29 cellular contexts compared by ENCODE assay signal in genomic region chr5:144511581-144512072, GRCh38.
"Had no signal": no experiment of that assay in that cellular context is flagged by ENCODE, and none has a peak within 500 bp of the region (broad histone marks: within the 10 kb centered on the region; RNA-seq: fewer than 3 reads in every experiment).

No MANE protein-coding gene starts in this region.

- H3K4me1 Mint-ChIP-seq: activated CD4-positive, alpha-beta T cell treated with anti-CD3 and anti-CD28 coated beads, Interleukin-2, amount 10 ng/mL, durations not matched to agents 24 days and 14 days; activated naive CD4-positive, alpha-beta T cell treated with anti-CD3 and anti-CD28 coated beads, Interleukin-2, amount 50 U/mL, for 24 hours; activated naive CD8-positive, alpha-beta T cell treated with anti-CD3 and anti-CD28 coated beads, Interleukin-2, amount 10 ng/mL, durations not matched to agents 7 days and 5 days had no signal

- DNase-seq: activated CD4-positive, alpha-beta T cell treated with anti-CD3 and anti-CD28 coated beads, Interleukin-2, amount 10 ng/mL, durations not matched to agents 24 days and 14 days; activated CD4-positive, alpha-beta T cell treated with anti-CD3 and anti-CD28 coated beads, Interleukin-2, amount 50 U/mL, for 4 hours; activated CD8-positive, alpha-beta T cell treated with anti-CD3 and anti-CD28 coated beads for 36 hours; activated gamma-delta T cell; activated naive CD4-positive, alpha-beta T cell treated with Interleukin-2 at 50 U/mL for 16 hours; activated naive CD8-positive, alpha-beta T cell treated with anti-CD3 and anti-CD28 coated beads, Interleukin-2, amount 10 ng/mL, durations not matched to agents 7 days and 5 days; activated T-cell treated with anti-CD3 and anti-CD28 coated beads, Interleukin-2, amount 50 U/mL, for 24 hours; NCI-H1092 treated with DMSO at 0.1 percent for 48 hours; NCI-H1436; NCI-H1694; NCI-H1930; NCI-H2081 treated with DMSO at 0.1 percent for 48 hours; NCI-H510A; NCI-H526; NCI-H748 treated with DMSO at 0.1 percent for 48 hours; NK-92 treated with Interleukin-12 subunit alpha and Interleukin-12 subunit beta, amount 100 ng/mL, for 24 hours; PC-3; Peyer's patch; RPMI8226; SHP77 treated with DMSO at 0.1 percent for 48 hours; SK-N-SH had no signal

- H3K4me3 Mint-ChIP-seq: activated CD4-positive, alpha-beta T cell treated with anti-CD3 and anti-CD28 coated beads, Interleukin-2, amount 10 ng/mL, durations not matched to agents 24 days and 14 days; activated CD8-positive, alpha-beta T cell treated with anti-CD3 and anti-CD28 coated beads for 36 hours; activated naive CD4-positive, alpha-beta T cell treated with anti-CD3 and anti-CD28 coated beads, Interleukin-2, amount 50 U/mL, for 24 hours; activated naive CD8-positive, alpha-beta T cell treated with anti-CD3 and anti-CD28 coated beads, Interleukin-2, amount 10 ng/mL, durations not matched to agents 7 days and 5 days; activated T-cell treated with anti-CD3 and anti-CD28 coated beads, Interleukin-2, amount 50 U/mL, for 24 hours; T-helper 1 cell treated with Interleukin-12 subunit alpha and Interleukin-12 subunit beta and Interleukin-4 antibody, amounts not matched to agents 30 μg/mL and 1 μg/mL, for 36 hours; T-helper 2 cell treated with Interferon-gamma antibody and Interleukin-4, amounts not matched to agents 5 μg/mL and 100 μg/mL, for 36 hours had no signal

- H3K27ac Mint-ChIP-seq: activated CD4-positive, alpha-beta T cell treated with anti-CD3 and anti-CD28 coated beads, Interleukin-2, amount 10 ng/mL, durations not matched to agents 24 days and 14 days; activated CD8-positive, alpha-beta T cell treated with anti-CD3 and anti-CD28 coated beads for 36 hours; activated naive CD4-positive, alpha-beta T cell treated with anti-CD3 and anti-CD28 coated beads, Interleukin-2, amount 50 U/mL, for 24 hours; activated naive CD8-positive, alpha-beta T cell treated with anti-CD3 and anti-CD28 coated beads, Interleukin-2, amount 10 ng/mL, durations not matched to agents 7 days and 5 days; activated T-cell treated with anti-CD3 and anti-CD28 coated beads, Interleukin-2, amount 50 U/mL, for 24 hours; activated T-helper 2 cell treated with anti-CD3 and anti-CD28 coated beads, Interferon-gamma antibody, Interleukin-2, Interleukin-4, amounts not matched to agents 10 μg/mL and 5 μg/mL and 100 μg/mL, durations not matched to agents 14 hours and 24 hours and 36 hours; T-helper 1 cell treated with Interleukin-12 subunit alpha and Interleukin-12 subunit beta and Interleukin-4 antibody, amounts not matched to agents 30 μg/mL and 1 μg/mL, for 36 hours; T-helper 2 cell treated with Interferon-gamma antibody and Interleukin-4, amounts not matched to agents 5 μg/mL and 100 μg/mL, for 36 hours had no signal

- H3K4me2 ChIP-seq: KMS-11, SK-N-SH had no signal

- H3K9me3 Mint-ChIP-seq: T-helper 2 cell treated with Interferon-gamma antibody and Interleukin-4, amounts not matched to agents 5 μg/mL and 100 μg/mL, for 36 hours had no signal

- H3K9ac ChIP-seq: KMS-11, SK-N-SH had no signal

- H3K4me1 ChIP-seq: ascending aorta, breast epithelium, Peyer's patch, SJSA1 had no signal

- H3K27ac ChIP-seq: ascending aorta, breast epithelium, KMS-11, Peyer's patch, SJSA1 had no signal

- H3K4me3 ChIP-seq: ascending aorta, breast epithelium, Peyer's patch, SJSA1 had no signal

- H3K27me3 ChIP-seq: ascending aorta, breast epithelium, Peyer's patch, SJSA1 had no signal

- H3K36me3 Mint-ChIP-seq: activated naive CD4-positive, alpha-beta T cell treated with anti-CD3 and anti-CD28 coated beads, Interleukin-2, amount 50 U/mL, for 24 hours; activated naive CD8-positive, alpha-beta T cell treated with anti-CD3 and anti-CD28 coated beads, Interleukin-2, amount 10 ng/mL, durations not matched to agents 7 days and 5 days had no signal

- H3K36me3 ChIP-seq: ascending aorta, breast epithelium, Peyer's patch, SJSA1 had no signal

- ATAC-seq: activated CD8-positive, alpha-beta T cell treated with anti-CD3 and anti-CD28 coated beads for 36 hours; PC-3 had no signal

- H3K9me3 ChIP-seq: ascending aorta, Peyer's patch, SK-N-SH had no signal

- H3K27me3 Mint-ChIP-seq: activated CD4-positive, alpha-beta T cell treated with anti-CD3 and anti-CD28 coated beads, Interleukin-2, amount 10 ng/mL, durations not matched to agents 24 days and 14 days; activated CD8-positive, alpha-beta T cell treated with anti-CD3 and anti-CD28 coated beads for 36 hours; activated naive CD8-positive, alpha-beta T cell treated with anti-CD3 and anti-CD28 coated beads, Interleukin-2, amount 10 ng/mL, durations not matched to agents 7 days and 5 days; activated T-cell treated with anti-CD3 and anti-CD28 coated beads, Interleukin-2, amount 50 U/mL, for 24 hours had no signal
